26 cellular contexts compared by ENCODE assay signal in the genomic region with DNA sequence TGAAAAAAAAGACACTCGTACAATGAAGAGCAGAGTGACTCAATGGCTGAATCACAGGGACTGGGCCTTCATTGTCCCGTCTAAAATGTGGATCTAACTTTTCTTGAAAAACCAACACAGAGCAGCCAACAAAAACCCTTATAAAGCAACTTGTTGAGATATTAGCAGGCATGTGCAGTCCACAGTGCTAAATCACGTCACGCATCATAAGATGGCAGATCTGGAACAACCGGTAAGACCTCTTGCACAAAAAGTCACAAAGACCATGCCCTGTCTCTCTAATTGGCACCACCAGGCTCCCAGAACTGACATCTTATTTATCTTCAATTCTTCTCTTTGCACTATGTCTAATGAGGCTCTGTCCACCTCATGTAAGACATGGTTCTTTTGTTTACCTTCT.
"Had no signal": no experiment of that assay in that cellular context is flagged by ENCODE, and none has a peak within 500 bp of the region (broad histone marks: within the 10 kb centered on the region; RNA-seq: fewer than 3 reads in every experiment).

No MANE protein-coding gene starts in this region.

- H3K27me3 ChIP-seq: adrenal gland, body of pancreas, Peyer's patch, SJCRH30 had no signal

- H3K9me3 ChIP-seq: adrenal gland, body of pancreas, Peyer's patch, SJCRH30, SK-N-SH had no signal

- H3K4me3 ChIP-seq: adrenal gland, body of pancreas, K562, Peyer's patch, SJCRH30 had no signal

- DNase-seq: activated CD4-positive, alpha-beta T cell treated with anti-CD3 and anti-CD28 coated beads for 48 hours; activated CD4-positive, alpha-beta T cell treated with anti-CD3 and anti-CD28 coated beads, Interleukin-2, amount 50 U/mL, for 4 hours; activated CD8-positive, alpha-beta memory T cell treated with anti-CD3 and anti-CD28 coated beads, Interleukin-2, amount 50 U/mL, for 48 hours; activated CD8-positive, alpha-beta T cell treated with anti-CD3 and anti-CD28 coated beads, Interleukin-2, amount 10 ng/mL, durations not matched to agents 7 days and 5 days; activated naive CD4-positive, alpha-beta T cell treated with anti-CD3 and anti-CD28 coated beads, Interleukin-2, amount 50 U/mL, for 16 hours; activated naive CD8-positive, alpha-beta T cell treated with anti-CD3 and anti-CD28 coated beads, Interleukin-2, amount 10 ng/mL, durations not matched to agents 7 days and 5 days; activated T-cell treated with anti-CD3 and anti-CD28 coated beads, Interleukin-2, amount 50 U/mL, for 1 hour; adrenal gland; aorta; Karpas-422; MM.1S; NCI-H1105 treated with DMSO at 0.1 percent for 48 hours; NCI-H1436 treated with DMSO at 0.1 percent for 48 hours; NCI-H187 treated with DMSO at 0.1 percent for 48 hours; NCI-H2081 treated with DMSO at 0.1 percent for 48 hours; NCI-H510A treated with DMSO at 0.1 percent for 48 hours; NCI-H69; NK-92 treated with Interleukin-12 subunit alpha and Interleukin-12 subunit beta, amount 100 ng/mL, for 24 hours; Peyer's patch; Right ventricle myocardium superior; SJCRH30; SK-N-SH; T-helper 1 cell had no signal

- H3K27ac ChIP-seq: adrenal gland, body of pancreas, Peyer's patch, RWPE1, SJCRH30 had no signal

- H3K4me1 ChIP-seq: Peyer's patch, SJCRH30 had no signal

- H3K36me3 ChIP-seq: adrenal gland, Peyer's patch, SJCRH30 had no signal
